In the genomic region with DNA sequence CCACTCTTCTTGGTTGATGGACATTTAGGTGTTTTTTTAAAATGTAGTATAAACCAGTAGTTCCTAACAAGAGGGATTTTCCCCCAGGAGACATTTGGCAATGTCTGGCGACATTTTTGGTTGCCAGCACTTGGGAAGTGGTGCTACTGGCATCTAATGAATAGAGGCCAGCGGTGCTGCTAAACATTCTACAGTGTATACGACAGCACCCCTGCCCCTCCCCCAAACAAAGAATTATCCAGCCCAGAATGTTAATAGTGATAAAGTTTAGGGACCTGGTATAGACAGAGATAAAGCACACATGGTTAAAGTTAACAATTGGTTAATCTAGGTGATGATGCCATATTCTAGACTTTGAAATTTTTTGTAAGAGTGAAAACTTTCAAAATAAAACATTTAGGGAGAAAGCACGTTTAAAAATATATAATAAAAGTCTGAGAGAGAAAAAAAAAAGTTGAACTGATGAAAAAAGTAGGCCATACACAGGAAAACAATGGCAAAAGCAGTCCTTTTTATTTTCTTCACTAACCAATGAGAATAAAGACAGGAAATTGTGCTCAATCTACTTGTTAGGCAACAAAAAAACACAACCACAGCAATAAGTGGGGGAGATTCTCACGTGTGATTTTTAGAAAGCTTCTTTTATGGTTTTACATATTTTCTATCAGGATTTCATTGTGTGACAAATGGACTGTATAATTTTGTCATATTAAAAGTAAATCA, we compare ENCODE assay signal across 18 cellular contexts. TPM values are rescaled to one million over a fixed set of nuclear protein-coding genes. Genes with fewer than 3 reads are reported as not detected.
DNase-seq lines count a peak whose midpoint lies in the region; ATAC-seq, FAIRE-seq and TF ChIP-seq lines count a peak whose summit lies in the region.
"Had no signal": no experiment of that assay in that cellular context is flagged by ENCODE, and none has a peak within 500 bp of the region (broad histone marks: within the 10 kb centered on the region; RNA-seq: fewer than 3 reads in every experiment).

No MANE protein-coding gene starts in this region.

- TF ChIP-seq CTCF in body of pancreas (IDR thresholded peaks at IDR 0.05), result no peak
- no peak for TF ChIP-seq CTCF in spleen (IDR thresholded peaks at IDR 0.05 in 8 of 11, conservative IDR thresholded peaks at IDR 0.05 in 3 of 11)
- no peak for TF ChIP-seq CTCF in kidney (IDR thresholded peaks at IDR 0.05; ENCODE audit: borderline replicate concordance, extremely low read depth, insufficient read depth)

- CTCF ChIA-PET in activated naive CD4-positive, alpha-beta T cell treated with anti-CD3 and anti-CD28 coated beads, Interleukin-2, amount 10 ng/mL, durations not matched to agents 7 days and 5 days (lab: Charles Lee), result interaction anchor here (0.7 to 2.1 kb wide), 4 partner anchors 9 to 257 kb away, joined by 3 to 10 read pairs (median 4); no protein-coding TSS in a partner anchor
- CTCF ChIA-PET in activated naive CD4-positive, alpha-beta T cell treated with anti-CD3 and anti-CD28 coated beads for 36 hours (lab: Charles Lee), result interaction anchor here (0.7 to 2.4 kb wide), 4 partner anchors 9 to 459 kb away, joined by 3 to 21 read pairs (median 3); no protein-coding TSS in a partner anchor

- H3K27me3 ChIP-seq in body of pancreas (no peaks in the 10 kb centered on the region), spleen (replicated peaks in 1 of 7) (no peaks in the 10 kb centered on the region)
- H3K27me3 ChIP-seq: testis had no signal

- no peak for FAIRE-seq in kidney (lab: Jason Lieb, UNC)
- FAIRE-seq: GM12891, HepG2 had no signal

- H3K36me3 Mint-ChIP-seq in activated naive CD4-positive, alpha-beta T cell treated with anti-CD3 and anti-CD28 coated beads, Interleukin-2, amount 10 ng/mL, durations not matched to agents 7 days and 5 days, result no peaks in the 10 kb centered on the region
- no peaks in the 10 kb centered on the region for H3K36me3 Mint-ChIP-seq in activated naive CD4-positive, alpha-beta T cell treated with anti-CD3 and anti-CD28 coated beads for 36 hours (ENCODE audit: low read depth)

- peak; percentile 41 for ATAC-seq in body of pancreas
- ATAC-seq in HG03097 (IDR thresholded peaks at IDR 0.05; ENCODE audit: low FRiP score, unreplicated experiment), result no peak
- ATAC-seq: HepG2, Right ventricle myocardium inferior had no signal

- H3K36me3 ChIP-seq in body of pancreas (replicated peaks in 1 of 2; ENCODE audit: insufficient read depth in 1 of 2, low read depth in 2 of 2) (no peaks in the 10 kb centered on the region), spleen (no peaks in the 10 kb centered on the region), kidney (ENCODE audit: control insufficient read depth in 1 of 2, insufficient read depth in 2 of 2, low read length in 2 of 2) (no peaks in the 10 kb centered on the region)
- H3K36me3 ChIP-seq: left ventricle myocardium inferior had no signal

- no peaks in the 10 kb centered on the region for H3K9me3 Mint-ChIP-seq in activated naive CD4-positive, alpha-beta T cell treated with anti-CD3 and anti-CD28 coated beads, Interleukin-2, amount 10 ng/mL, durations not matched to agents 7 days and 5 days
- H3K9me3 Mint-ChIP-seq in activated naive CD4-positive, alpha-beta T cell treated with anti-CD3 and anti-CD28 coated beads for 36 hours, result no peaks in the 10 kb centered on the region

- intact Hi-C loops in activated naive CD4-positive, alpha-beta T cell treated with anti-CD3 and anti-CD28 coated beads for 36 hours (cut with micrococcal nuclease), result no loop called here
- intact Hi-C loops in body of pancreas (cut with DNase I), result no loop called here
- intact Hi-C loops in spleen (cut with DNase I; ENCODE audit: low total_unique reads), result no loop called here
- intact Hi-C loops in kidney (cut with DNase I), result no loop called here

- no peak overlapping the region for H3K4me3 Mint-ChIP-seq in activated naive CD4-positive, alpha-beta T cell treated with anti-CD3 and anti-CD28 coated beads, Interleukin-2, amount 10 ng/mL, durations not matched to agents 7 days and 5 days
- no peak overlapping the region for H3K4me3 Mint-ChIP-seq in activated naive CD4-positive, alpha-beta T cell treated with anti-CD3 and anti-CD28 coated beads for 36 hours

- DNase-seq in activated naive CD4-positive, alpha-beta T cell treated with anti-CD3 and anti-CD28 coated beads, Interleukin-2, amount 10 ng/mL, durations not matched to agents 7 days and 5 days, result no peak
- no peak for DNase-seq in activated naive CD4-positive, alpha-beta T cell treated with anti-CD3 and anti-CD28 coated beads for 36 hours
- peak; percentile 41 for DNase-seq in KBM-7
- DNase-seq in body of pancreas, result peak; percentile 25 to 54 (median 42)
- no peak for DNase-seq in spleen
- no peak for DNase-seq in kidney
- no peak for DNase-seq in effector CD4-positive, alpha-beta T cell
- DNase-seq: activated CD4-positive, CD25-positive, alpha-beta regulatory T cell treated with anti-CD3 and anti-CD28 coated beads, Interleukin-2, amount 50 U/mL, for 72 hours; activated naive CD4-positive, alpha-beta T cell treated with Interleukin-2 at 50 U/mL for 16 hours; GF-D8; left ventricle myocardium inferior; NCI-H2171 treated with DMSO at 0.1 percent for 48 hours; small intestine; testis had no signal

- TF ChIP-seq POLR2A in body of pancreas (IDR thresholded peaks at IDR 0.05) (no peak), spleen (IDR thresholded peaks at IDR 0.05) (no peak)

- peaks cover 7% of the 10 kb centered on the region for H3K4me1 Mint-ChIP-seq in activated naive CD4-positive, alpha-beta T cell treated with anti-CD3 and anti-CD28 coated beads, Interleukin-2, amount 10 ng/mL, durations not matched to agents 7 days and 5 days
- H3K4me1 Mint-ChIP-seq in activated naive CD4-positive, alpha-beta T cell treated with anti-CD3 and anti-CD28 coated beads for 36 hours (ENCODE audit: low read depth), result peaks cover 10% of the 10 kb centered on the region

- H3K9me3 ChIP-seq in body of pancreas (no peaks in the 10 kb centered on the region), spleen (peaks cover 0 to 20% (median 16%) of the 10 kb centered on the region in 8 donors), kidney (ENCODE audit: control insufficient read depth in 1 of 2, low read length in 2 of 2) (no peaks in the 10 kb centered on the region)
- H3K9me3 ChIP-seq: testis had no signal

- 71 to 72% methylated on average over 5 of the region's 5 CpGs for WGBS in body of pancreas, 2 donors
- 68 to 74% (median 72%) methylated on average over 5 of the region's 5 CpGs for WGBS in spleen, 5 donors

- peak overlapping the region; percentile 1 for H3K27ac Mint-ChIP-seq in activated naive CD4-positive, alpha-beta T cell treated with anti-CD3 and anti-CD28 coated beads, Interleukin-2, amount 10 ng/mL, durations not matched to agents 7 days and 5 days
- H3K27ac Mint-ChIP-seq in activated naive CD4-positive, alpha-beta T cell treated with anti-CD3 and anti-CD28 coated beads for 36 hours, result no peak overlapping the region

- in situ Hi-C loops in KBM-7 (cut with MboI; ENCODE audit: low pct_unique_long_range_greater_than_20kb, low sequenced_read_pairs), result no loop called here

- H3K4me1 ChIP-seq in body of pancreas, result no peaks in the 10 kb centered on the region
- H3K4me1 ChIP-seq in spleen, result peaks cover 0 to 12% (median 3%) of the 10 kb centered on the region in 6 donors
- H3K4me1 ChIP-seq in kidney (ENCODE audit: control insufficient read depth in 1 of 2, insufficient read depth in 1 of 2, low read depth in 1 of 2, low read length in 2 of 2), result no peaks in the 10 kb centered on the region
- H3K4me1 ChIP-seq: left ventricle myocardium inferior, testis had no signal

- no peak overlapping the region for H3K4me3 ChIP-seq in body of pancreas
- no peak overlapping the region for H3K4me3 ChIP-seq in spleen
- no peak overlapping the region for H3K4me3 ChIP-seq in kidney (ENCODE audit: low read length in 2 of 2)
- H3K4me3 ChIP-seq: left ventricle myocardium inferior, testis had no signal

- no peak overlapping the region for H3K9ac ChIP-seq in kidney (ENCODE audit: low read length in 2 of 2)

- peaks cover 1% of the 10 kb centered on the region for H3K27me3 Mint-ChIP-seq in activated naive CD4-positive, alpha-beta T cell treated with anti-CD3 and anti-CD28 coated beads, Interleukin-2, amount 10 ng/mL, durations not matched to agents 7 days and 5 days
- no peaks in the 10 kb centered on the region for H3K27me3 Mint-ChIP-seq in activated naive CD4-positive, alpha-beta T cell treated with anti-CD3 and anti-CD28 coated beads for 36 hours (ENCODE audit: low read depth)

- H3K27ac ChIP-seq in body of pancreas, result no peak overlapping the region
- H3K27ac ChIP-seq in spleen, result peak overlapping the region in 5 of 8 donors; percentile 4 to 44 (median 26)
- H3K27ac ChIP-seq in kidney (ENCODE audit: low read depth in 2 of 2, low read length in 2 of 2), result no peak overlapping the region
- H3K27ac ChIP-seq: left ventricle myocardium inferior, testis had no signal

RNA-seq across cellular contexts. Expression of a gene that starts 14.8 kb away (rescaled TPM):
- total RNA-seq in activated naive CD4-positive, alpha-beta T cell treated with anti-CD3 and anti-CD28 coated beads for 36 hours, result 1 to 10 TPM; 1.1 to 1.2 TPM
- total RNA-seq in body of pancreas, result 1 to 10 TPM in 1 of 2 donors, under 1 TPM in 1; 0.78 to 3.0 TPM
- total RNA-seq in spleen, result 1 to 10 TPM; 1.2 to 2.6 (median 2.3) TPM
- polyA plus RNA-seq in spleen, result under 1 TPM; 0.72 to 0.99 (median 0.79) TPM
- 1.3 TPM for total RNA-seq in kidney
- polyA plus RNA-seq in kidney (ENCODE audit: insufficient read depth, low read depth, low replicate concordance), result 0.86 TPM

RNA-seq across cellular contexts. Expression of a gene that starts 15.1 kb away (rescaled TPM):
- total RNA-seq in activated naive CD4-positive, alpha-beta T cell treated with anti-CD3 and anti-CD28 coated beads for 36 hours, result 1 to 10 TPM; 2.4 to 2.7 TPM
- total RNA-seq in body of pancreas, result 1 to 10 TPM; 3.9 to 4.0 TPM
- total RNA-seq in spleen, result 1 to 10 TPM; 4.1 to 7.2 (median 6.0) TPM
- polyA plus RNA-seq in spleen, result 1 to 10 TPM; 1.1 to 1.6 (median 1.5) TPM
- total RNA-seq in kidney, result 5.9 TPM
- polyA plus RNA-seq in kidney (ENCODE audit: insufficient read depth, low read depth, low replicate concordance), result 0.95 TPM

Comparison
In these comparisons a context has a peak if more than half of its experiments do, and no peak if none do; other contexts are left out.
1. DNase-seq: peak in KBM-7 (single experiment) and body of pancreas (4 of 4); none in activated naive CD4-positive, alpha-beta T cell treated with anti-CD3 and anti-CD28 coated beads, Interleukin-2, amount 10 ng/mL, durations not matched to agents 7 days and 5 days (single experiment), activated naive CD4-positive, alpha-beta T cell treated with anti-CD3 and anti-CD28 coated beads for 36 hours (single experiment), spleen (single experiment), kidney (single experiment) and effector CD4-positive, alpha-beta T cell (single experiment).
2. H3K27ac ChIP-seq: peak in spleen (5 of 8); none in body of pancreas (0 of 4) and kidney (0 of 2).